8 cellular contexts compared by ENCODE assay signal in genomic region chr2:127387655-127388422, GRCh38. TPM values are rescaled to one million over a fixed set of nuclear protein-coding genes. Genes with fewer than 3 reads are reported as not detected.
DNase-seq lines count a peak whose midpoint lies in the region; ATAC-seq, FAIRE-seq and TF ChIP-seq lines count a peak whose summit lies in the region.

MAP3K2 (minus strand) TSS chr2:127387975; CDS start chr2:127343129, 44,846 bp downstream.

- no peaks in the 10 kb centered on the region for H3K9me3 ChIP-seq in adrenal gland (replicated peaks in 1 of 3)
- H3K9me3 ChIP-seq in heart left ventricle = no peaks in the 10 kb centered on the region

- H3K4me3 ChIP-seq in adrenal gland (peak within 1 kb of the TSS; percentile 58 to 98 (median 73)), heart left ventricle (peak within 1 kb of the TSS; percentile 82 to 100 (median 99))

- intact Hi-C loops in adrenal gland (cut with DNase I) = no loop called here
- intact Hi-C loops in heart left ventricle (cut with DNase I) = loop anchor here in 1 of 10 donors (2.0 kb wide), 1 partner anchor 19 kb away; no protein-coding TSS in a partner anchor
- intact Hi-C loops in posterior cingulate gyrus (cut with DNase I) = loop anchor here (1.0 to 10.0 kb wide), 3 partner anchors 19 to 138 kb away; partner anchors contain the start of genes ERCC3 and IWS1

- peak; percentile 99 for FAIRE-seq in GM12892 (lab: Jason Lieb, UNC)

- TF ChIP-seq POLR2A in GM12892 (IDR thresholded peaks at IDR 0.05; ENCODE audit: low read depth, low read length) (peak; percentile 92), adrenal gland (IDR thresholded peaks at IDR 0.05) (peak; percentile 96 to 97), heart left ventricle (IDR thresholded peaks at IDR 0.05) (peak in 1 of 2 donors; percentile 91)

- peak within 1 kb of the TSS; percentile 94 for H3K4me3 Mint-ChIP-seq in type B pancreatic cell

- H3K27ac ChIP-seq in adrenal gland = peak within 1 kb of the TSS; percentile 99 to 100 (median 100)
- peak within 1 kb of the TSS; percentile 100 for H3K27ac ChIP-seq in heart left ventricle

- ATAC-seq in HG02763 (IDR thresholded peaks at IDR 0.05; ENCODE audit: unreplicated experiment) (peak; percentile 74), heart left ventricle (peak; percentile 93 to 96 (median 94))

- H3K4me1 ChIP-seq in adrenal gland (replicated peaks in 1 of 2) = peaks cover 6 to 28% of the 10 kb centered on the region in 2 donors
- H3K4me1 ChIP-seq in heart left ventricle = peaks cover 0 to 58% (median 33%) of the 10 kb centered on the region in 12 donors

- H3K36me3 Mint-ChIP-seq in type B pancreatic cell = peaks cover 7% of the 10 kb centered on the region

- H3K27me3 ChIP-seq in adrenal gland (no peaks in the 10 kb centered on the region), heart left ventricle (no peaks in the 10 kb centered on the region)

- H3K9me3 Mint-ChIP-seq in type B pancreatic cell = no peaks in the 10 kb centered on the region

- H3K27me3 Mint-ChIP-seq in type B pancreatic cell = peaks cover 3% of the 10 kb centered on the region

- H3K4me1 Mint-ChIP-seq in type B pancreatic cell (ENCODE audit: unreplicated experiment) = peaks cover 37% of the 10 kb centered on the region

- WGBS in adrenal gland, 4 donors = 0% methylated on average over 8 to 100 of the region's 100 CpGs
- WGBS in heart left ventricle, 4 donors = 0 to 1% (median 1%) methylated on average over 34 to 100 of the region's 100 CpGs

- H3K36me3 ChIP-seq in adrenal gland (replicated peaks in 1 of 2) = no peaks in the 10 kb centered on the region
- H3K36me3 ChIP-seq in heart left ventricle = no peaks in the 10 kb centered on the region

- peak within 1 kb of the TSS; percentile 95 for H3K27ac Mint-ChIP-seq in type B pancreatic cell

- DNase-seq in GM12892 (ENCODE audit: insufficient read length) (peak; percentile 88), NCI-H1417 treated with DMSO at 0.1 percent for 48 hours (lab: John Stamatoyannopoulos, UW) (peak; percentile 26), T-helper 1 cell (peak; percentile 91 to 99 (median 94)), adrenal gland (peak; percentile 91 to 97 (median 94)), heart left ventricle (peak; percentile 94 to 98 (median 95)), posterior cingulate gyrus (peak; percentile 79 to 97 (median 84)), type B pancreatic cell (ENCODE audit: extremely low spot score, unreplicated experiment) (peak; percentile 97)

- TF ChIP-seq CTCF in adrenal gland (IDR thresholded peaks at IDR 0.05) = no peak
- peak in 1 of 12 donors; percentile 7 for TF ChIP-seq CTCF in heart left ventricle (IDR thresholded peaks at IDR 0.05)
- TF ChIP-seq CTCF in type B pancreatic cell (conservative IDR thresholded peaks at IDR 0.05) = peak; percentile 13

RNA-seq across cellular contexts. Expression of gene MAP3K2, which starts in this region (rescaled TPM):
- 12.9 TPM for polyA plus RNA-seq in GM12892 (2012; ENCODE audit: missing spikeins)
- total RNA-seq in adrenal gland = 10 to 100 TPM; 45.6 to 91.6 (median 57.9) TPM
- polyA plus RNA-seq in adrenal gland = 10 to 100 TPM in 2 of 3 donors, 1 to 10 TPM in 1; 4.2 to 17.1 (median 11.0) TPM
- 10 to 100 TPM; 19.1 to 37.6 (median 26.1) TPM for total RNA-seq in heart left ventricle
- 1 to 10 TPM; 4.0 to 7.5 TPM for polyA plus RNA-seq in heart left ventricle
- 30.8 and 34.5 TPM in 2 replicates for total RNA-seq in type B pancreatic cell (ENCODE audit: low replicate concordance)

Comparison
In these comparisons a context has a peak if more than half of its experiments do, and no peak if none do; other contexts are left out.
1. Peak in every context shown above with its lines: DNase-seq, ATAC-seq, H3K4me3 ChIP-seq and H3K27ac ChIP-seq.
2. DNase-seq: peak in every context shown above with its lines; median percentile 97 in type B pancreatic cell; 95 in heart left ventricle; 94 in T-helper 1 cell; 94 in adrenal gland; 88 in GM12892; 84 in posterior cingulate gyrus; 26 in NCI-H1417 treated with DMSO at 0.1 percent for 48 hours.